In the genomic region with DNA sequence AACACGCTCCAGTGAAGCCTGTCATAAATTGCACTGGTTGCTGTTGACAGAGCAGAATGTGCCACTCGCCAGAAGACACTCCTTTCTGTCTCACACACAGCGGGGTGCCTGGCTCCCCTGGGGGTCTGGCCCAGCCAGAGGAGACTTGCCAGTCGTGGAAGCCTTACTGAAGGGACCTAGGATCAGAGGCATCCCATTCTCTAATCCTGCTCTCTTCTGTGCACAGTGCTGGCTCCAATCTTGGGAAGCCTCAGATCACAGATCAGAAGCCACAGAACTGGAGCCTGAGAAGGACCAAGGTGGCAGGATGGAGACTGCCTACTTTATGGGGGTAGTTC, we compare ENCODE assay signal across 9 cellular contexts. TPM values are rescaled to one million over a fixed set of nuclear protein-coding genes. Genes with fewer than 3 reads are reported as not detected.
A peak's percentile ranks its signal among the peaks of the same experiment; 100 is the strongest.
DNase-seq lines count a peak whose midpoint lies in the region; ATAC-seq and TF ChIP-seq lines count a peak whose summit lies in the region.
"Had no signal": no experiment of that assay in that cellular context is flagged by ENCODE, and none has a peak within 500 bp of the region (broad histone marks: within the 10 kb centered on the region; RNA-seq: fewer than 3 reads in every experiment).

No MANE protein-coding gene starts in this region.

- TF ChIP-seq CTCF in BJ (IDR thresholded peaks at IDR 0.05; ENCODE audit: insufficient read depth, low read depth, low read length) (no peak), natural killer cell (IDR thresholded peaks at IDR 0.05) (no peak)

- H3K36me3 ChIP-seq in BJ (ENCODE audit: control insufficient read depth, insufficient read depth, low read length) = no peaks in the 10 kb centered on the region

- peak overlapping the region; percentile 91 for H3K4me3 Mint-ChIP-seq in dendritic cell treated with granulocyte-macrophage colony-stimulating factor and Interleukin-4, amounts not matched to agents 40 ng/mL and 50 ng/mL, for 4 days
- H3K4me3 Mint-ChIP-seq in natural killer cell = peak overlapping the region; percentile 95

- no peaks in the 10 kb centered on the region for H3K9me3 Mint-ChIP-seq in dendritic cell treated with granulocyte-macrophage colony-stimulating factor and Interleukin-4, amounts not matched to agents 40 ng/mL and 50 ng/mL, for 4 days
- H3K9me3 Mint-ChIP-seq in natural killer cell = no peaks in the 10 kb centered on the region

- H3K4me1 Mint-ChIP-seq in dendritic cell treated with granulocyte-macrophage colony-stimulating factor and Interleukin-4, amounts not matched to agents 40 ng/mL and 50 ng/mL, for 4 days (ENCODE audit: low read depth) = peaks cover 59% of the 10 kb centered on the region
- H3K4me1 Mint-ChIP-seq in natural killer cell = peaks cover 55 to 64% of the 10 kb centered on the region in 2 donors

- DNase-seq in BJ (ENCODE audit: low read depth) (no peak), M059J (ENCODE audit: low read depth) (peak; percentile 34), natural killer cell (no peak), SW 1271 (lab: John Stamatoyannopoulos, UW) (no peak)
- no peak for DNase-seq in stimulated activated CD4-positive, alpha-beta T cell treated with anti-CD3 and anti-CD28 coated beads, Interleukin-4, amount 100 ng/mL, for 24 hours
- DNase-seq: activated CD4-positive, alpha-beta T cell treated with anti-CD3 and anti-CD28 coated beads for 4 hours had no signal

- CTCF ChIA-PET in BJ (lab: Yijun Ruan, JAX) = interaction anchor here (1.7 to 5.6 kb wide), 3 partner anchors 10 to 55 kb away, joined by 4 to 38 read pairs (median 6); no protein-coding TSS in a partner anchor

- H3K4me3 ChIP-seq in BJ (ENCODE audit: low read depth, low read length) = peak overlapping the region; percentile 66

- intact Hi-C loops in dendritic cell treated with granulocyte-macrophage colony-stimulating factor and Interleukin-4, amounts not matched to agents 40 ng/mL and 50 ng/mL, for 4 days (cut with micrococcal nuclease) = loop anchor here (5.0 kb wide), 1 partner anchor 36 kb away; no protein-coding TSS in a partner anchor
- intact Hi-C loops in natural killer cell (cut with micrococcal nuclease) = loop anchor here (10.0 kb wide), 1 partner anchor 1581 kb away; a partner anchor contains a TSS

- H3K27me3 Mint-ChIP-seq in dendritic cell treated with granulocyte-macrophage colony-stimulating factor and Interleukin-4, amounts not matched to agents 40 ng/mL and 50 ng/mL, for 4 days = no peaks in the 10 kb centered on the region
- H3K27me3 Mint-ChIP-seq in natural killer cell (ENCODE audit: low read depth in 2 of 2) = no peaks in the 10 kb centered on the region

- H3K27ac Mint-ChIP-seq in dendritic cell treated with granulocyte-macrophage colony-stimulating factor and Interleukin-4, amounts not matched to agents 40 ng/mL and 50 ng/mL, for 4 days = peak overlapping the region; percentile 90
- H3K27ac Mint-ChIP-seq in natural killer cell = peak overlapping the region; percentile 96 to 98

- no peaks in the 10 kb centered on the region for H3K27me3 ChIP-seq in BJ (ENCODE audit: control insufficient read depth, insufficient read depth, low read length)

- peaks cover 19% of the 10 kb centered on the region for H3K36me3 Mint-ChIP-seq in dendritic cell treated with granulocyte-macrophage colony-stimulating factor and Interleukin-4, amounts not matched to agents 40 ng/mL and 50 ng/mL, for 4 days (ENCODE audit: low read depth)
- H3K36me3 Mint-ChIP-seq in natural killer cell = no peaks in the 10 kb centered on the region

- ATAC-seq in natural killer cell (no peak), HG02884 (IDR thresholded peaks at IDR 0.05; ENCODE audit: unreplicated experiment) (no peak), GM19351 (IDR thresholded peaks at IDR 0.05; ENCODE audit: unreplicated experiment) (no peak)

- POLR2A ChIA-PET in BJ (lab: Charles Lee) = no interaction called here

RNA-seq across cellular contexts. Expression of a gene that starts 1.4 kb away (rescaled TPM):
- polyA plus RNA-seq in BJ (2011; rRNA removed) = 12.3 and 18.9 TPM in 2 replicates
- 13.4 and 21.6 TPM in 2 replicates for polyA minus RNA-seq in BJ (2011; rRNA and poly(A)+ RNA removed)
- total RNA-seq in M059J (2014; rRNA removed; shearing (Covaris generic)) = 10.0 and 24.1 TPM in 2 replicates
- total RNA-seq in natural killer cell = 10 to 100 TPM; 26.5 to 37.4 (median 29.4) TPM
